1 cellular context compared by ENCODE assay signal in genomic region chr4:39365931-39366771, GRCh38.
TF ChIP-seq lines count a peak whose summit lies in the region.

Gene RFC1 (minus strand): TSS chr4:39366362. CDS start chr4:39366241, 121 bp downstream.

TF ChIP-seq in HEK293, 187 proteins besides CTCF, POLR2A, EP300 and RAD21 (continued from another document):
- TF ChIP-seq ZBTB49 (tag by site-specific recombination; IDR thresholded peaks at IDR 0.05; ENCODE audit: low read depth) (no peak), PRDM1 (tag by site-specific recombination; IDR thresholded peaks at IDR 0.05) (peak; percentile 72; the same call in 1 of the 2 replicates), EGR2 (tag by site-specific recombination; IDR thresholded peaks at IDR 0.05; ENCODE audit: low read depth) (no peak; the same call in none of the 2 replicates), ELK4 (IDR thresholded peaks at IDR 0.05; ENCODE audit: borderline replicate concordance, low read depth, low read length) (no peak), ZNF138 (tag by site-specific recombination; IDR thresholded peaks at IDR 0.05; ENCODE audit: borderline replicate concordance) (no peak), ZFP37 (tag by site-specific recombination; IDR thresholded peaks at IDR 0.05) (peak; percentile 65), ZNF626 (tag by site-specific recombination; IDR thresholded peaks at IDR 0.05) (no peak), ZNF510 (tag by site-specific recombination; IDR thresholded peaks at IDR 0.05; ENCODE audit: insufficient replicate concordance) (no peak), ZNF701 (tag by site-specific recombination; IDR thresholded peaks at IDR 0.05) (0 out of 2 replicates have a peak, but pooled peaks have one; percentile 15), ZNF580 (tag by site-specific recombination; IDR thresholded peaks at IDR 0.05) (peak; percentile 79), ZNF433 (tag by site-specific recombination; IDR thresholded peaks at IDR 0.05; ENCODE audit: low read depth) (no peak), ZNF416 (tag by site-specific recombination; IDR thresholded peaks at IDR 0.05) (no peak)
- TF ChIP-seq, protein P1, sequence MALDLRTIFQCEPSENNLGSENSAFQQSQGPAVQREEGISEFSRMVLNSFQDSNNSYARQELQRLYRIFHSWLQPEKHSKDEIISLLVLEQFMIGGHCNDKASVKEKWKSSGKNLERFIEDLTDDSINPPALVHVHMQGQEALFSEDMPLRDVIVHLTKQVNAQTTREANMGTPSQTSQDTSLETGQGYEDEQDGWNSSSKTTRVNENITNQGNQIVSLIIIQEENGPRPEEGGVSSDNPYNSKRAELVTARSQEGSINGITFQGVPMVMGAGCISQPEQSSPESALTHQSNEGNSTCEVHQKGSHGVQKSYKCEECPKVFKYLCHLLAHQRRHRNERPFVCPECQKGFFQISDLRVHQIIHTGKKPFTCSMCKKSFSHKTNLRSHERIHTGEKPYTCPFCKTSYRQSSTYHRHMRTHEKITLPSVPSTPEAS (tag by site-specific recombination; IDR thresholded peaks at IDR 0.05) = 0 out of 2 replicates have a peak, but pooled peaks have one; percentile 17
